10 cellular contexts compared by ENCODE assay signal in the genomic region with DNA sequence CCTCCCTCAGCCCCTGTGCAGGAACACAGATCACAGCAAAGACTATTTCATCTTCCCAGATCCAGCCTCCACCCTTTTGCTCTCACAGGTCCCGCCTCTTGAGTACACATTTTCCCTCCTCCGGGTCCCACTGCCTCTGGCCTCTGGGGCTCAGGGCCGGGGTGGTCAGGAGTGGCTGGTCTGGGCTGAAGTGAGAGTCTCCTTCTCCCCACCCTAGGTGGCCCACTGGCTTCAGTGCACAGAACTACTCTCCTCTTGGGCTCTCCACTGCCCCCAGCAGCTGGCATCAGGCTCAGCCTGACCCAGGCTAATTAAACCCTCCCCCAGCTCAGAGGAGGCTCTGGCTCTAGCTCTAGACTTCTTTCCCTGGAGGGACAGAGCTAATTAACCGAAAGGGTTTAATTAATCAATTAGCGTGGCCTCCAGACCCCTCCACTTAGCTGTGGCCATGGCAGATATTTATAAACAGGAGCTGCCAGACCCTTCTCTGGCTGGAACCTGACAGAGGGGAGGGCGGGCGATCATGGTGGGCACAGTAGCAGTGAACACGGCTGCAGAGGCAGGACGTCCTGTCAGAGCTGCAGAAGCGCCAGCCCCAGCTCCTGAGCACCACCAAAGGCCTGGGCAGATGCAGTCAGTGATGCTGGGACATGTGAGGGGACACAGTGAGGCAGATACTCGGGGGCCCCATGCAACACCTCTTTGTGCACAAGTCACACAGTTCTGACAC. TPM values are rescaled to one million over a fixed set of nuclear protein-coding genes. Genes with fewer than 3 reads are reported as not detected.
DNase-seq lines count a peak whose midpoint lies in the region; ATAC-seq and TF ChIP-seq lines count a peak whose summit lies in the region.
"Had no signal": no experiment of that assay in that cellular context is flagged by ENCODE, and none has a peak within 500 bp of the region (broad histone marks: within the 10 kb centered on the region; RNA-seq: fewer than 3 reads in every experiment).

No MANE protein-coding gene starts in this region.

- no peaks in the 10 kb centered on the region for H3K36me3 Mint-ChIP-seq in activated CD4-positive, alpha-beta T cell treated with anti-CD3 and anti-CD28 coated beads, Interleukin-2, amount 10 ng/mL, durations not matched to agents 7 days and 5 days (ENCODE audit: low read depth)
- H3K36me3 Mint-ChIP-seq in activated CD4-positive, alpha-beta T cell treated with anti-CD3 and anti-CD28 coated beads for 36 hours (ENCODE audit: low read depth), result no peaks in the 10 kb centered on the region

- no peaks in the 10 kb centered on the region for H3K9me2 ChIP-seq in hepatocyte (replicated peaks; ENCODE audit: insufficient read depth)

- no peaks in the 10 kb centered on the region for H3K9me3 Mint-ChIP-seq in activated CD4-positive, alpha-beta T cell treated with anti-CD3 and anti-CD28 coated beads, Interleukin-2, amount 10 ng/mL, durations not matched to agents 7 days and 5 days
- no peaks in the 10 kb centered on the region for H3K9me3 Mint-ChIP-seq in activated CD4-positive, alpha-beta T cell treated with anti-CD3 and anti-CD28 coated beads for 36 hours (ENCODE audit: low read depth)
- H3K9me3 Mint-ChIP-seq: CD4-positive, alpha-beta T cell had no signal

- H3K27ac ChIP-seq in ascending aorta (peak overlapping the region; percentile 55 to 74), hepatocyte (no peak overlapping the region), thoracic aorta (peak overlapping the region; percentile 59 to 71)

- H3K27ac Mint-ChIP-seq in activated CD4-positive, alpha-beta T cell treated with anti-CD3 and anti-CD28 coated beads, Interleukin-2, amount 10 ng/mL, durations not matched to agents 7 days and 5 days, result peak overlapping the region; percentile 21
- no peak overlapping the region for H3K27ac Mint-ChIP-seq in activated CD4-positive, alpha-beta T cell treated with anti-CD3 and anti-CD28 coated beads for 36 hours
- H3K27ac Mint-ChIP-seq: CD4-positive, alpha-beta T cell had no signal

- no peaks in the 10 kb centered on the region for H3K27me3 Mint-ChIP-seq in activated CD4-positive, alpha-beta T cell treated with anti-CD3 and anti-CD28 coated beads, Interleukin-2, amount 10 ng/mL, durations not matched to agents 7 days and 5 days
- H3K27me3 Mint-ChIP-seq in activated CD4-positive, alpha-beta T cell treated with anti-CD3 and anti-CD28 coated beads for 36 hours, result no peaks in the 10 kb centered on the region
- H3K27me3 Mint-ChIP-seq: CD4-positive, alpha-beta T cell had no signal

- H2AFZ ChIP-seq in hepatocyte, result no peak overlapping the region

- POLR2A ChIA-PET in activated CD4-positive, alpha-beta T cell treated with anti-CD3 and anti-CD28 coated beads, Interleukin-2, amount 10 ng/mL, durations not matched to agents 7 days and 5 days (lab: Charles Lee), result interaction anchor here (0.5 to 0.9 kb wide), 2 partner anchors 10 to 36 kb away, joined by 3 to 4 read pairs; no protein-coding TSS in a partner anchor
- POLR2A ChIA-PET in activated CD4-positive, alpha-beta T cell treated with anti-CD3 and anti-CD28 coated beads for 36 hours (lab: Charles Lee), result no interaction called here

- intact Hi-C loops in activated CD4-positive, alpha-beta T cell treated with anti-CD3 and anti-CD28 coated beads for 36 hours (cut with DNase I, micrococcal nuclease), result no loop called here
- intact Hi-C loops in ascending aorta (cut with DNase I), result no loop called here

- H3K4me3 ChIP-seq in ascending aorta (no peak overlapping the region), hepatocyte (no peak overlapping the region), thoracic aorta (no peak overlapping the region)

- DNase-seq in activated CD4-positive, alpha-beta T cell treated with anti-CD3 and anti-CD28 coated beads, Interleukin-2, amount 10 ng/mL, durations not matched to agents 7 days and 5 days, result no peak
- no peak for DNase-seq in activated CD4-positive, alpha-beta T cell treated with anti-CD3 and anti-CD28 coated beads for 36 hours
- DNase-seq in ascending aorta (ENCODE audit: low spot score in 2 of 2), result no peak
- peak; percentile 37 for DNase-seq in hepatocyte (ENCODE audit: low spot score)
- no peak for DNase-seq in thoracic aorta (ENCODE audit: low spot score)
- no peak for DNase-seq in stimulated activated CD4-positive, alpha-beta T cell treated with anti-CD3 and anti-CD28 coated beads, Interleukin-4, amount 100 ng/mL, for 1 hour
- no peak for DNase-seq in activated CD4-positive, alpha-beta T cell treated with anti-CD3 and anti-CD28 coated beads for 48 hours
- DNase-seq in DMS79 treated with DMSO at 0.1 percent for 48 hours (lab: John Stamatoyannopoulos, UW), result no peak
- DNase-seq: activated T-cell treated with anti-CD3 and anti-CD28 coated beads for 4 hours; CD4-positive, alpha-beta T cell had no signal

- WGBS in hepatocyte (ENCODE audit: low lambda C conversion rate, missing lambda C conversion rate), result 68% methylated on average over 11 of the region's 11 CpGs

- H3K4me1 Mint-ChIP-seq in activated CD4-positive, alpha-beta T cell treated with anti-CD3 and anti-CD28 coated beads, Interleukin-2, amount 10 ng/mL, durations not matched to agents 7 days and 5 days, result peaks cover 4% of the 10 kb centered on the region
- no peaks in the 10 kb centered on the region for H3K4me1 Mint-ChIP-seq in activated CD4-positive, alpha-beta T cell treated with anti-CD3 and anti-CD28 coated beads for 36 hours

- H3K27me3 ChIP-seq in ascending aorta, result no peaks in the 10 kb centered on the region
- no peaks in the 10 kb centered on the region for H3K27me3 ChIP-seq in hepatocyte
- H3K27me3 ChIP-seq in thoracic aorta (replicated peaks; ENCODE audit: insufficient read depth), result no peaks in the 10 kb centered on the region

- peak in 1 of 3 experiments; percentile 38 for TF ChIP-seq CTCF in ascending aorta (IDR thresholded peaks at IDR 0.05)
- no peak for TF ChIP-seq CTCF in hepatocyte (IDR thresholded peaks at IDR 0.05; ENCODE audit: poor library complexity)
- no peak for TF ChIP-seq CTCF in thoracic aorta (IDR thresholded peaks at IDR 0.05)

- no peak overlapping the region for H3K4me3 Mint-ChIP-seq in activated CD4-positive, alpha-beta T cell treated with anti-CD3 and anti-CD28 coated beads, Interleukin-2, amount 10 ng/mL, durations not matched to agents 7 days and 5 days
- H3K4me3 Mint-ChIP-seq in activated CD4-positive, alpha-beta T cell treated with anti-CD3 and anti-CD28 coated beads for 36 hours, result no peak overlapping the region
- H3K4me3 Mint-ChIP-seq: CD4-positive, alpha-beta T cell had no signal

- CTCF ChIA-PET in activated CD4-positive, alpha-beta T cell treated with anti-CD3 and anti-CD28 coated beads, Interleukin-2, amount 10 ng/mL, durations not matched to agents 7 days and 5 days (lab: Charles Lee), result interaction anchor here (0.8 to 2.5 kb wide), 5 partner anchors 11 to 113 kb away, joined by 3 to 13 read pairs (median 3); a partner anchor contains a TSS
- CTCF ChIA-PET in activated CD4-positive, alpha-beta T cell treated with anti-CD3 and anti-CD28 coated beads for 36 hours (lab: Charles Lee), result interaction anchor here (0.6 to 1.4 kb wide), 6 partner anchors 12 to 371 kb away, joined by 3 to 8 read pairs (median 3); no protein-coding TSS in a partner anchor

- no peaks in the 10 kb centered on the region for H3K79me2 ChIP-seq in hepatocyte

- H4K20me1 ChIP-seq in hepatocyte (ENCODE audit: insufficient read depth, poor library complexity, severe bottlenecking), result no peaks in the 10 kb centered on the region

- no peak for ATAC-seq in activated CD4-positive, alpha-beta T cell treated with anti-CD3 and anti-CD28 coated beads for 36 hours
- no peak for ATAC-seq in thoracic aorta (ENCODE audit: insufficient number of reproducible peaks, low FRiP score, low read depth)

- H3K4me2 ChIP-seq in hepatocyte, result no peak overlapping the region

- H3K9me3 ChIP-seq in ascending aorta, result no peaks in the 10 kb centered on the region
- H3K9me3 ChIP-seq in hepatocyte (ENCODE audit: low read depth), result no peaks in the 10 kb centered on the region
- no peaks in the 10 kb centered on the region for H3K9me3 ChIP-seq in thoracic aorta

- H3K36me3 ChIP-seq in ascending aorta (no peaks in the 10 kb centered on the region), hepatocyte (replicated peaks; ENCODE audit: insufficient read depth, low read depth) (no peaks in the 10 kb centered on the region), thoracic aorta (no peaks in the 10 kb centered on the region)

- H3K4me1 ChIP-seq in ascending aorta (peaks cover 9 to 18% of the 10 kb centered on the region in 2 donors), hepatocyte (ENCODE audit: insufficient read depth) (peaks cover 17% of the 10 kb centered on the region), thoracic aorta (ENCODE audit: control insufficient read depth in 1 of 2, low read depth in 2 of 2) (peaks cover 12 to 42% of the 10 kb centered on the region in 2 donors)

RNA-seq across cellular contexts. Expression of a gene that starts 15.1 kb away (rescaled TPM):
- total RNA-seq in activated CD4-positive, alpha-beta T cell treated with anti-CD3 and anti-CD28 coated beads, Interleukin-2, amount 10 ng/mL, durations not matched to agents 7 days and 5 days, result 10 to 100 TPM; 38.3 to 42.0 TPM
- total RNA-seq in activated CD4-positive, alpha-beta T cell treated with anti-CD3 and anti-CD28 coated beads for 36 hours, result 10 to 100 TPM; 17.1 to 20.3 TPM
- total RNA-seq in ascending aorta (76.5 TPM), hepatocyte (13.1 and 13.8 TPM in 2 replicates), thoracic aorta (10 to 100 TPM; 41.1 to 42.2 TPM)
- polyA plus RNA-seq in hepatocyte, result 5.9 and 6.4 TPM in 2 replicates

RNA-seq across cellular contexts. Expression of a gene that starts 45.6 kb away (rescaled TPM):
- total RNA-seq in activated CD4-positive, alpha-beta T cell treated with anti-CD3 and anti-CD28 coated beads, Interleukin-2, amount 10 ng/mL, durations not matched to agents 7 days and 5 days, result 1,000 to 10,000 TPM; 1,423 to 1,425 TPM
- total RNA-seq in activated CD4-positive, alpha-beta T cell treated with anti-CD3 and anti-CD28 coated beads for 36 hours, result 1,000 to 10,000 TPM; 1,975 to 2,071 TPM
- total RNA-seq in ascending aorta (1,224 TPM), hepatocyte (981 and 1,184 TPM in 2 replicates), thoracic aorta (100 to 1,000 TPM; 642 to 718 TPM)
- polyA plus RNA-seq in hepatocyte, result 786 and 812 TPM in 2 replicates

RNA-seq across cellular contexts. Expression of a gene that starts 57.9 kb away (rescaled TPM):
- 10 to 100 TPM; 16.5 to 19.4 TPM for total RNA-seq in activated CD4-positive, alpha-beta T cell treated with anti-CD3 and anti-CD28 coated beads, Interleukin-2, amount 10 ng/mL, durations not matched to agents 7 days and 5 days
- total RNA-seq in activated CD4-positive, alpha-beta T cell treated with anti-CD3 and anti-CD28 coated beads for 36 hours, result 10 to 100 TPM; 61.5 to 90.0 TPM
- total RNA-seq in ascending aorta (94.0 TPM), hepatocyte (114 and 164 TPM in 2 replicates), thoracic aorta (10 to 100 TPM in 1 of 2 donors, 1 to 10 TPM in 1; 6.1 to 12.3 TPM)
- 148 and 183 TPM in 2 replicates for polyA plus RNA-seq in hepatocyte
